Comparison of ENCODE assay signal across 22 cellular contexts in the genomic region with DNA sequence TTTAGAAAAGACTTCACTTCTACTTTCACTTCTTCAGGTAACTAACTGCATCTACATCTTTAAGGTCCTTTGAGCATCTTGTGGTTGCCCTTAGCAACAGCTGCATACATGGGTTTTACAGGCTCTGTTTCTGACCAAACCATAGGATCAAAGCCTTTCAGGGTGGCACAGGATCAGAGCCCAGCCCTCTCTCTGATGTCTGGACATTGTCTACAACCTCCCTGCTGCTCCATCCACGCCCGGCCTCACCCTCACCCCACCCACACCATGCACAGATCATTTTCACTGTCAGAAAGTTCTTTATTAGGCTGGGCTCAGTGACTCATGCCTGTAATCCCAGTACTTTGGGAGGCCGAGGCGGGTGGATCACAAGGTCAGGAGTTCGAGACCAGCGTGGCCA. TPM values are rescaled to one million over a fixed set of nuclear protein-coding genes. Genes with fewer than 3 reads are reported as not detected.
DNase-seq lines count a peak whose midpoint lies in the region; ATAC-seq and TF ChIP-seq lines count a peak whose summit lies in the region.
"Had no signal": no experiment of that assay in that cellular context is flagged by ENCODE, and none has a peak within 500 bp of the region (broad histone marks: within the 10 kb centered on the region; RNA-seq: fewer than 3 reads in every experiment).

No MANE protein-coding gene starts in this region.

- H3K4me1 ChIP-seq in HEK293 (ENCODE audit: control insufficient read depth, insufficient read depth, low read length) (no peaks in the 10 kb centered on the region), mucosa of descending colon (ENCODE audit: low read depth) (peaks cover 9% of the 10 kb centered on the region)

- H3K27me3 ChIP-seq in SU-DHL-6 (ENCODE audit: low read length) (no peaks in the 10 kb centered on the region), WERI-Rb-1 (ENCODE audit: insufficient read depth, low read depth, severe bottlenecking) (no peaks in the 10 kb centered on the region)
- H3K27me3 ChIP-seq: ascending aorta, Peyer's patch had no signal

- H3K36me3 ChIP-seq in HEK293 (ENCODE audit: control insufficient read depth in 2 of 2, insufficient read depth in 1 of 2, low read length in 2 of 2) (no peaks in the 10 kb centered on the region), SU-DHL-6 (ENCODE audit: low read length) (no peaks in the 10 kb centered on the region), mucosa of descending colon (ENCODE audit: low read depth) (no peaks in the 10 kb centered on the region), WERI-Rb-1 (no peaks in the 10 kb centered on the region)
- H3K36me3 ChIP-seq: ascending aorta, Peyer's patch had no signal

- H3K9me2 ChIP-seq in SU-DHL-6 (replicated peaks; ENCODE audit: insufficient read depth, low read length): no peaks in the 10 kb centered on the region

- H3K9ac ChIP-seq in SU-DHL-6 (ENCODE audit: low read length): no peak overlapping the region

- no peaks in the 10 kb centered on the region for H3K79me2 ChIP-seq in SU-DHL-6 (ENCODE audit: insufficient read depth, low read length)

- H3K4me2 ChIP-seq in SU-DHL-6 (ENCODE audit: low read depth, low read length, poor library complexity, severe bottlenecking): peak overlapping the region; percentile 43
- H3K4me2 ChIP-seq: A549 had no signal

- DNase-seq in SIG-M5 treated with dmso at 0.1 percent for 504 hours (lab: John Stamatoyannopoulos, UW; ENCODE audit: unreplicated experiment) (peak; percentile 27), SIG-M5 (lab: John Stamatoyannopoulos, UW) (no peak), mucosa of descending colon (peak in 1 of 3 donors; percentile 25), WERI-Rb-1 (no peak), NCI-H2171 (lab: John Stamatoyannopoulos, UW) (no peak)
- DNase-seq: activated naive CD4-positive, alpha-beta T cell treated with Interleukin-2 at 50 U/mL for 16 hours; CD4-positive, alpha-beta T cell; DMS79; HCEC 1CT; hypothalamus; NCI-H1048; NCI-H2107; NCI-H748 treated with DMSO at 0.1 percent for 48 hours; Peyer's patch; stimulated activated naive CD4-positive, alpha-beta T cell treated with Interleukin-2 at 50 U/mL for 16 hours; T-cell had no signal

- peak; percentile 74 for ATAC-seq in mucosa of descending colon
- no peak for ATAC-seq in GM21381 (IDR thresholded peaks at IDR 0.05; ENCODE audit: unreplicated experiment)
- ATAC-seq: HepG2, T-cell had no signal

- intact Hi-C loops in mucosa of descending colon (cut with DNase I, micrococcal nuclease): no loop called here

- CTCF ChIA-PET in HEK293 (lab: Yijun Ruan, JAX): interaction anchor here (0.7 kb wide), 1 partner anchor 593 kb away, joined by 3 read pairs; no protein-coding TSS in a partner anchor

- H3K27ac ChIP-seq in HEK293 (ENCODE audit: extremely low read depth, low read depth, low read length): no peak overlapping the region
- H3K27ac ChIP-seq in SU-DHL-6 (ENCODE audit: low read depth, low read length): no peak overlapping the region; the same call in 1 of the 2 replicates
- no peak overlapping the region for H3K27ac ChIP-seq in WERI-Rb-1
- H3K27ac ChIP-seq: A549, ascending aorta, Peyer's patch had no signal

- H4K20me1 ChIP-seq in SU-DHL-6 (ENCODE audit: low read depth, low read length): no peaks in the 10 kb centered on the region

- H3F3A ChIP-seq in SU-DHL-6 (ENCODE audit: insufficient read depth): no peaks in the 10 kb centered on the region

- no peak overlapping the region for H2AFZ ChIP-seq in SU-DHL-6 (ENCODE audit: low read depth, low read length, severe bottlenecking)

- TF ChIP-seq CTCF in HEK293 (tag by site-specific recombination; IDR thresholded peaks at IDR 0.05): no peak
- TF ChIP-seq CTCF in SU-DHL-6 (IDR thresholded peaks at IDR 0.05; ENCODE audit: insufficient read depth, low read length, poor library complexity, severe bottlenecking): no peak
- no peak for TF ChIP-seq CTCF in mucosa of descending colon (IDR thresholded peaks at IDR 0.05)
- no peak for TF ChIP-seq CTCF in WERI-Rb-1 (IDR thresholded peaks at IDR 0.05; ENCODE audit: low read depth, low read length)

- POLR2A ChIA-PET in HEK293 (lab: Yijun Ruan, JAX): no interaction called here

- no peaks in the 10 kb centered on the region for H3K9me3 ChIP-seq in HEK293 (ENCODE audit: control insufficient read depth, insufficient read depth, low read depth, low read length)
- no peaks in the 10 kb centered on the region for H3K9me3 ChIP-seq in SU-DHL-6 (ENCODE audit: insufficient read depth, low read length)
- H3K9me3 ChIP-seq in mucosa of descending colon: no peaks in the 10 kb centered on the region
- no peaks in the 10 kb centered on the region for H3K9me3 ChIP-seq in WERI-Rb-1 (ENCODE audit: severe bottlenecking)
- H3K9me3 ChIP-seq: A549, ascending aorta, Peyer's patch had no signal

- H3K4me3 ChIP-seq in HEK293 (ENCODE audit: low read depth, low read length) (no peak overlapping the region), SU-DHL-6 (ENCODE audit: insufficient read depth, low read length, poor library complexity, severe bottlenecking) (no peak overlapping the region), mucosa of descending colon (no peak overlapping the region), WERI-Rb-1 (ENCODE audit: low read depth, low read length) (no peak overlapping the region)
- H3K4me3 ChIP-seq: A549, ascending aorta, Peyer's patch had no signal

TF ChIP-seq in HEK293, 187 proteins besides CTCF, POLR2A, EP300 and RAD21:
- TF ChIP-seq KLF1 (tag by site-specific recombination; IDR thresholded peaks at IDR 0.05): peak; percentile 99
- TF ChIP-seq, protein P1, sequence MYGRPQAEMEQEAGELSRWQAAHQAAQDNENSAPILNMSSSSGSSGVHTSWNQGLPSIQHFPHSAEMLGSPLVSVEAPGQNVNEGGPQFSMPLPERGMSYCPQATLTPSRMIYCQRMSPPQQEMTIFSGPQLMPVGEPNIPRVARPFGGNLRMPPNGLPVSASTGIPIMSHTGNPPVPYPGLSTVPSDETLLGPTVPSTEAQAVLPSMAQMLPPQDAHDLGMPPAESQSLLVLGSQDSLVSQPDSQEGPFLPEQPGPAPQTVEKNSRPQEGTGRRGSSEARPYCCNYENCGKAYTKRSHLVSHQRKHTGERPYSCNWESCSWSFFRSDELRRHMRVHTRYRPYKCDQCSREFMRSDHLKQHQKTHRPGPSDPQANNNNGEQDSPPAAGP (tag by site-specific recombination; IDR thresholded peaks at IDR 0.05): peak; percentile 72; the same call in 1 of the 2 replicates
- TF ChIP-seq ZFHX2 (tag by site-specific recombination; conservative IDR thresholded peaks at IDR 0.05): peak; percentile 36; the same call in 1 of the 2 replicates
- TF ChIP-seq EGR2 (tag by site-specific recombination; IDR thresholded peaks at IDR 0.05; ENCODE audit: low read depth): 0 out of 2 replicates have a peak, but pooled peaks have one; percentile 17
- no peak for TF ChIP-seq IKZF3 (tag by site-specific recombination; IDR thresholded peaks at IDR 0.05)

RNA-seq across cellular contexts. Expression of gene NCF2, which starts 5.2 kb away (rescaled TPM):
- total RNA-seq in mucosa of descending colon: 1 to 10 TPM; 2.0 to 8.9 (median 8.3) TPM

RNA-seq across cellular contexts. Expression of gene ARPC5, which starts 50.5 kb away (rescaled TPM):
- total RNA-seq in mucosa of descending colon: 100 to 1,000 TPM; 101 to 158 (median 123) TPM
